8 cellular contexts compared by ENCODE assay signal in genomic region chr1:182784556-182785171, GRCh38. TPM values are rescaled to one million over a fixed set of nuclear protein-coding genes. Genes with fewer than 3 reads are reported as not detected.
DNase-seq lines count a peak whose midpoint lies in the region; ATAC-seq and TF ChIP-seq lines count a peak whose summit lies in the region.

No MANE protein-coding gene starts in this region.

- no peak overlapping the region for H3K27ac Mint-ChIP-seq in activated CD4-positive, alpha-beta T cell treated with anti-CD3 and anti-CD28 coated beads, Interleukin-2, amount 10 ng/mL, durations not matched to agents 7 days and 5 days

- H3K9me3 ChIP-seq in MM.1S (replicated peaks; ENCODE audit: insufficient read depth, low read length): no peaks in the 10 kb centered on the region
- H3K9me3 ChIP-seq in SK-N-SH: no peaks in the 10 kb centered on the region

- POLR2A ChIA-PET in activated CD4-positive, alpha-beta T cell treated with anti-CD3 and anti-CD28 coated beads, Interleukin-2, amount 10 ng/mL, durations not matched to agents 7 days and 5 days (lab: Charles Lee): no interaction called here
- POLR2A ChIA-PET in SK-N-SH (lab: Yijun Ruan, JAX): no interaction called here

- TF ChIP-seq CTCF in MM.1S (IDR thresholded peaks at IDR 0.05; ENCODE audit: low read length): peak; percentile 90
- TF ChIP-seq CTCF in SK-N-SH (IDR thresholded peaks at IDR 0.05): peak; percentile 92
- TF ChIP-seq CTCF in fibroblast of the aortic adventitia (IDR thresholded peaks at IDR 0.05; ENCODE audit: insufficient read depth, low read length): peak; percentile 81
- TF ChIP-seq CTCF in retinal pigment epithelial cell (conservative IDR thresholded peaks at IDR 0.05; ENCODE audit: low read depth, low read length): peak; percentile 73

- H3K4me1 Mint-ChIP-seq in activated CD4-positive, alpha-beta T cell treated with anti-CD3 and anti-CD28 coated beads, Interleukin-2, amount 10 ng/mL, durations not matched to agents 7 days and 5 days: peaks cover 10% of the 10 kb centered on the region

- ATAC-seq in GM18511 (IDR thresholded peaks at IDR 0.05; ENCODE audit: unreplicated experiment) (no peak), GM21619 (IDR thresholded peaks at IDR 0.05; ENCODE audit: unreplicated experiment) (no peak)

- no peak overlapping the region for H3K4me3 Mint-ChIP-seq in activated CD4-positive, alpha-beta T cell treated with anti-CD3 and anti-CD28 coated beads, Interleukin-2, amount 10 ng/mL, durations not matched to agents 7 days and 5 days

- H2AFZ ChIP-seq in MM.1S (ENCODE audit: low read length): no peak overlapping the region
- H2AFZ ChIP-seq in SK-N-SH (ENCODE audit: low read depth): 0 out of 2 replicates have a peak overlapping the region, but pooled peaks have one; percentile 44

- DNase-seq in activated CD4-positive, alpha-beta T cell treated with anti-CD3 and anti-CD28 coated beads, Interleukin-2, amount 10 ng/mL, durations not matched to agents 7 days and 5 days: peak; percentile 42
- no peak for DNase-seq in activated CD4-positive, alpha-beta T cell treated with anti-CD3 and anti-CD28 coated beads for 1 hour
- peak; percentile 70 for DNase-seq in MM.1S
- peak; percentile 40 for DNase-seq in SK-N-SH
- DNase-seq in fibroblast of the aortic adventitia (ENCODE audit: low read depth): peak; percentile 75
- no peak for DNase-seq in retinal pigment epithelial cell (ENCODE audit: low read depth)

- H3K27me3 ChIP-seq in MM.1S (replicated peaks; ENCODE audit: insufficient read depth, low read length) (peaks cover 11% of the 10 kb centered on the region; the same call in 1 of the 2 replicates), SK-N-SH (ENCODE audit: insufficient read depth) (peaks cover 18% of the 10 kb centered on the region; the same call in 1 of the 2 replicates)

- CTCF ChIA-PET in activated CD4-positive, alpha-beta T cell treated with anti-CD3 and anti-CD28 coated beads, Interleukin-2, amount 10 ng/mL, durations not matched to agents 7 days and 5 days (lab: Charles Lee): interaction anchor here (0.5 to 8.2 kb wide), 6 partner anchors 12 to 758 kb away, joined by 3 to 238 read pairs (median 4); partner anchors contain the start of gene RGS16
- CTCF ChIA-PET in SK-N-SH (lab: Yijun Ruan, JAX): interaction anchor here (0.6 to 12.5 kb wide), 44 partner anchors 8 to 705 kb away, joined by 3 to 829 read pairs (median 5); partner anchors contain the start of genes RGS16 and RNASEL

- H3K27me3 Mint-ChIP-seq in activated CD4-positive, alpha-beta T cell treated with anti-CD3 and anti-CD28 coated beads, Interleukin-2, amount 10 ng/mL, durations not matched to agents 7 days and 5 days: peaks cover 43% of the 10 kb centered on the region

- H3K36me3 Mint-ChIP-seq in activated CD4-positive, alpha-beta T cell treated with anti-CD3 and anti-CD28 coated beads, Interleukin-2, amount 10 ng/mL, durations not matched to agents 7 days and 5 days (ENCODE audit: low read depth): no peaks in the 10 kb centered on the region

- H3F3A ChIP-seq in MM.1S (ENCODE audit: insufficient read depth, low read length): no peaks in the 10 kb centered on the region
- H3F3A ChIP-seq in SK-N-SH (replicated peaks; ENCODE audit: insufficient read depth): peaks cover 4% of the 10 kb centered on the region

- WGBS in SK-N-SH (ENCODE audit: low lambda C conversion rate): 25% methylated on average over 4 of the region's 4 CpGs

- H3K9me2 ChIP-seq in MM.1S (replicated peaks; ENCODE audit: insufficient read depth, low read length): no peaks in the 10 kb centered on the region
- H3K9me2 ChIP-seq in SK-N-SH: no peaks in the 10 kb centered on the region

- H3K9ac ChIP-seq in MM.1S (ENCODE audit: low read length): no peak overlapping the region
- H3K9ac ChIP-seq in SK-N-SH: no peak overlapping the region

- H3K36me3 ChIP-seq in MM.1S (replicated peaks; ENCODE audit: insufficient read depth, low read length): no peaks in the 10 kb centered on the region
- no peaks in the 10 kb centered on the region for H3K36me3 ChIP-seq in SK-N-SH (replicated peaks in 1 of 2; ENCODE audit: control insufficient read depth in 1 of 2, insufficient read depth in 2 of 2, low read length in 1 of 2)

- H3K4me1 ChIP-seq in MM.1S (ENCODE audit: low read length): 0 out of 2 replicates have a peak, but pooled peaks cover 4% of the 10 kb centered on the region
- H3K4me1 ChIP-seq in SK-N-SH (ENCODE audit: control insufficient read depth in 1 of 2, insufficient read depth in 2 of 2, low read depth in 1 of 2, low read length in 1 of 2): peaks cover 5 to 15% of the 10 kb centered on the region in 2 experiments; a peak in 2 of 4 replicates

- no peak overlapping the region for H3K27ac ChIP-seq in MM.1S (ENCODE audit: low read length)
- no peak overlapping the region for H3K27ac ChIP-seq in SK-N-SH (ENCODE audit: low read depth in 2 of 2, low read length in 1 of 2)

- H4K20me1 ChIP-seq in MM.1S (ENCODE audit: insufficient read depth, low read length) (no peaks in the 10 kb centered on the region), SK-N-SH (ENCODE audit: insufficient read depth) (no peaks in the 10 kb centered on the region)

- H3K4me2 ChIP-seq in MM.1S (ENCODE audit: low read depth, low read length) (no peak overlapping the region), SK-N-SH (no peak overlapping the region)

- H3K79me2 ChIP-seq in MM.1S (ENCODE audit: low read length): no peaks in the 10 kb centered on the region
- H3K79me2 ChIP-seq in SK-N-SH (ENCODE audit: insufficient read depth): no peaks in the 10 kb centered on the region

- no peaks in the 10 kb centered on the region for H3K9me3 Mint-ChIP-seq in activated CD4-positive, alpha-beta T cell treated with anti-CD3 and anti-CD28 coated beads, Interleukin-2, amount 10 ng/mL, durations not matched to agents 7 days and 5 days

- H3K4me3 ChIP-seq in MM.1S (ENCODE audit: low read length) (no peak overlapping the region), SK-N-SH (ENCODE audit: low read depth in 2 of 2, low read length in 1 of 2) (no peak overlapping the region; a peak in 1 of 4 replicates), fibroblast of the aortic adventitia (ENCODE audit: low read depth, low read length) (no peak overlapping the region), retinal pigment epithelial cell (ENCODE audit: low read length) (no peak overlapping the region)

- no peak for TF ChIP-seq EP300 in SK-N-SH (IDR thresholded peaks at IDR 0.05; ENCODE audit: borderline replicate concordance in 1 of 2, low read depth in 1 of 2, low read length in 1 of 2)

- TF ChIP-seq RAD21 in SK-N-SH (IDR thresholded peaks at IDR 0.05; ENCODE audit: low read length): peak; percentile 98

TF ChIP-seq in SK-N-SH, 30 proteins besides CTCF, POLR2A, EP300 and RAD21:
- TF ChIP-seq SMC3 (IDR thresholded peaks at IDR 0.05; ENCODE audit: low read depth, low read length) (peak; percentile 90), ZBTB33 (IDR thresholded peaks at IDR 0.05; ENCODE audit: borderline replicate concordance, low read depth) (no peak)

RNA-seq across cellular contexts. Expression of gene NPL, which starts 4.9 kb away (rescaled TPM):
- total RNA-seq in activated CD4-positive, alpha-beta T cell treated with anti-CD3 and anti-CD28 coated beads, Interleukin-2, amount 10 ng/mL, durations not matched to agents 7 days and 5 days: 1 to 10 TPM; 2.7 to 3.1 TPM
- polyA plus RNA-seq in SK-N-SH (2012; rRNA removed): 1.5 and 2.5 TPM in 2 replicates
- polyA plus RNA-seq in SK-N-SH (2012; cell fraction: cytosol; rRNA removed): 1.6 and 1.7 TPM in 2 replicates
- polyA plus RNA-seq in SK-N-SH (2012; cell fraction: nucleus; rRNA removed): 3.5 and 3.8 TPM in 2 replicates
- total RNA-seq in fibroblast of the aortic adventitia (ENCODE audit: low replicate concordance): 2.3 and 3.8 TPM in 2 replicates

RNA-seq across cellular contexts. Expression of gene DHX9, which starts 54.5 kb away (rescaled TPM):
- 100 to 1,000 TPM; 206 to 225 TPM for total RNA-seq in activated CD4-positive, alpha-beta T cell treated with anti-CD3 and anti-CD28 coated beads, Interleukin-2, amount 10 ng/mL, durations not matched to agents 7 days and 5 days
- polyA plus RNA-seq in SK-N-SH (2012; rRNA removed): 145 and 170 TPM in 2 replicates
- 158 and 160 TPM in 2 replicates for polyA plus RNA-seq in SK-N-SH (2012; cell fraction: cytosol; rRNA removed)
- polyA plus RNA-seq in SK-N-SH (2012; cell fraction: nucleus; rRNA removed): 131 and 175 TPM in 2 replicates
- total RNA-seq in fibroblast of the aortic adventitia (ENCODE audit: low replicate concordance): 121 and 153 TPM in 2 replicates

Comparison
In these comparisons a context has a peak if more than half of its experiments do, and no peak if none do; other contexts are left out.
1. DNase-seq: peak in activated CD4-positive, alpha-beta T cell treated with anti-CD3 and anti-CD28 coated beads, Interleukin-2, amount 10 ng/mL, durations not matched to agents 7 days and 5 days (single experiment), MM.1S (single experiment), SK-N-SH (single experiment) and fibroblast of the aortic adventitia (single experiment); none in activated CD4-positive, alpha-beta T cell treated with anti-CD3 and anti-CD28 coated beads for 1 hour (single experiment) and retinal pigment epithelial cell (single experiment).
2. Peak in every context shown above with its lines, with median percentiles within 50 percentile points of each other: CTCF ChIP-seq.